In the genomic region with DNA sequence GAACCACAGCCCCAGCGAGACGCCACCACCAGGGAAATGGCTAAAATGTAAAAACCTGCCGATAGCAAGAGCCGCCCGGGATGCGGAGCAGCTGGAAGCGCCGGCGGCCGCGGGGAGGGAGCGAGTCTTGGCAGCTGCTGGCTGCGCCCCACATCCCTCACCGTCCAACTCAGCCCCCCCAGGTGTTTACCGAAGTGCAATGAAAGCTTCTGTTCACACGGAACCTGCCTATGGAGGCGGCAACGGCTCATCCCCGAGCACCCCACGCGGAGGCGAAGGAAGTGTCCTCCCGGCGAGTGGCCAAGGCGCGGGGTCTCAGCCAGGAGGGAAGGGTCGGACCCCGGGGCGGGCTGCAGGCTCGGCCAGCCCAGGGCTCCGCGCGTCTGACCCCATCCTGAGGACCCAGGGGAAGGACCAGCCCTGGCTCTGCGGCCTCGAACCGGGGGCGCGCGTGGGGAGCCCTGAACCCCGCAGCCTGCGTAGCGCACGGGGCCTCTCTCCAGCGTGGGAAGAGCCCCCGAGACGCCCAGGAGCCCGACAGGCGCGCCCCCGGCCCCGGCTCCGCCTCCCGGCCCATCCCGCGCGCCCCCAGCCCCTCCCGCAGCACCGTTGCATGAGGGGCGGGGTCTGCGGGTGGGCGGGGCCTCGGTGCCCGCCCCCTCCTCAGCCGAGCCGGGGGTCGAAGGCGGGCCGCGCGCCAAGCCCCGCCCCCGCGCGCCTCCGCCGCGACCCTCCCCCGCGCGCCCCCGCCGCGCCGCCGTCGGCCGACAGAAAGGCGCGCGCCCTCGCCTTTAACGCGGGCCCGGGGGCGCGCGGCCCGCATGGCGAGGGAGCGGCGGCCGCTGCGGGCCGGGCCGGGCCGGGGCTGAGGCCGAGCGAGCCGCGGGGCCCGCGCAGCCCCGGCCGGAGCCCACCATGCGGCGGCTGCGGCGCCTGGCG, we compare ENCODE assay signal across 8 cellular contexts. TPM values are rescaled to one million over a fixed set of nuclear protein-coding genes. Genes with fewer than 3 reads are reported as not detected.
DNase-seq lines count a peak whose midpoint lies in the region; ATAC-seq, FAIRE-seq and TF ChIP-seq lines count a peak whose summit lies in the region.

DIPK1B (plus strand) TSS at position 822 of the 939 bp plus-strand sequence; CDS start at position 916, 94 bp downstream.

- H3K27me3 ChIP-seq in CD8-positive, alpha-beta T cell (ENCODE audit: insufficient read depth, low read length), result peaks cover 10% of the 10 kb centered on the region
- no peaks in the 10 kb centered on the region for H3K27me3 ChIP-seq in right cardiac atrium (ENCODE audit: control insufficient read depth, insufficient read depth)
- H3K27me3 ChIP-seq in small intestine (ENCODE audit: control insufficient read depth in 2 of 2, insufficient read depth in 2 of 2, low read length in 2 of 2), result peaks cover 0 to 11% of the 10 kb centered on the region in 2 donors

- peaks cover 7% of the 10 kb centered on the region for H3K4me1 ChIP-seq in CD8-positive, alpha-beta T cell (ENCODE audit: insufficient read depth, low read length)
- H3K4me1 ChIP-seq in right cardiac atrium (ENCODE audit: control insufficient read depth, insufficient read depth, low read length) (no peaks in the 10 kb centered on the region), small intestine (ENCODE audit: control insufficient read depth in 2 of 2, insufficient read depth in 1 of 2, low read depth in 1 of 2, low read length in 1 of 2) (peaks cover 0 to 4% of the 10 kb centered on the region in 2 donors)

- peak within 1 kb of the TSS; percentile 67 for H3K4me3 Mint-ChIP-seq in CD8-positive, alpha-beta T cell
- peak within 1 kb of the TSS; percentile 47 for H3K4me3 Mint-ChIP-seq in activated T-helper 1 cell treated with anti-CD3 and anti-CD28 coated beads, Interleukin-12 subunit alpha, Interleukin-12 subunit beta, Interleukin-2, Interleukin-4 antibody, amounts not matched to agents 30 ng/mL and 10 ng/mL and 1 ng/mL, durations not matched to agents 14 hours and 24 hours and 36 hours

- peak within 1 kb of the TSS; percentile 15 for H3K4me3 ChIP-seq in CD8-positive, alpha-beta T cell (ENCODE audit: low read depth, low read length)
- H3K4me3 ChIP-seq in right cardiac atrium (ENCODE audit: low read length) (peak within 1 kb of the TSS; percentile 82), small intestine (ENCODE audit: low read depth in 1 of 2, low read length in 2 of 2) (peak within 1 kb of the TSS; percentile 9 to 28)

- POLR2A ChIA-PET in CD8-positive, alpha-beta T cell (lab: Charles Lee), result no interaction called here

- no peak within 1 kb of the TSS for H3K27ac ChIP-seq in CD8-positive, alpha-beta T cell (ENCODE audit: low read depth, low read length)
- H3K27ac ChIP-seq in right cardiac atrium (ENCODE audit: low read length), result peak within 1 kb of the TSS; percentile 43
- H3K27ac ChIP-seq in small intestine (ENCODE audit: low read depth in 1 of 2, low read length in 1 of 2), result no peak within 1 kb of the TSS

- no peaks in the 10 kb centered on the region for H3K9me3 Mint-ChIP-seq in CD8-positive, alpha-beta T cell
- H3K9me3 Mint-ChIP-seq in activated T-helper 1 cell treated with anti-CD3 and anti-CD28 coated beads, Interleukin-12 subunit alpha, Interleukin-12 subunit beta, Interleukin-2, Interleukin-4 antibody, amounts not matched to agents 30 ng/mL and 10 ng/mL and 1 ng/mL, durations not matched to agents 14 hours and 24 hours and 36 hours, result no peaks in the 10 kb centered on the region

- H3K27me3 Mint-ChIP-seq in CD8-positive, alpha-beta T cell (ENCODE audit: low read depth), result peaks cover 31% of the 10 kb centered on the region
- peaks cover 22% of the 10 kb centered on the region for H3K27me3 Mint-ChIP-seq in activated T-helper 1 cell treated with anti-CD3 and anti-CD28 coated beads, Interleukin-12 subunit alpha, Interleukin-12 subunit beta, Interleukin-2, Interleukin-4 antibody, amounts not matched to agents 30 ng/mL and 10 ng/mL and 1 ng/mL, durations not matched to agents 14 hours and 24 hours and 36 hours (ENCODE audit: insufficient read depth)

- no peaks in the 10 kb centered on the region for H3K36me3 ChIP-seq in CD8-positive, alpha-beta T cell (ENCODE audit: insufficient read depth, low read length)
- H3K36me3 ChIP-seq in small intestine (ENCODE audit: control insufficient read depth in 2 of 2, insufficient read depth in 2 of 2, low read length in 2 of 2), result no peaks in the 10 kb centered on the region

- no peaks in the 10 kb centered on the region for H3K9me3 ChIP-seq in CD8-positive, alpha-beta T cell (ENCODE audit: low read length)
- no peaks in the 10 kb centered on the region for H3K9me3 ChIP-seq in right cardiac atrium (ENCODE audit: control insufficient read depth, low read length)
- no peaks in the 10 kb centered on the region for H3K9me3 ChIP-seq in small intestine (ENCODE audit: control insufficient read depth, low read depth)

- no peak for TF ChIP-seq CTCF in CD8-positive, alpha-beta T cell (IDR thresholded peaks at IDR 0.05)

- intact Hi-C loops in CD8-positive, alpha-beta T cell (cut with DNase I, micrococcal nuclease), result no loop called here
- intact Hi-C loops in activated T-helper 1 cell treated with anti-CD3 and anti-CD28 coated beads, Interleukin-12 subunit alpha, Interleukin-12 subunit beta, Interleukin-2, Interleukin-4 antibody, amounts not matched to agents 30 ng/mL and 10 ng/mL and 1 ng/mL, durations not matched to agents 14 hours and 24 hours and 36 hours (cut with micrococcal nuclease), result no loop called here
- intact Hi-C loops in right cardiac atrium (cut with DNase I), result no loop called here

- 2% methylated on average over 112 of the region's 119 CpGs for WGBS in right cardiac atrium
- 1 to 5% (median 2%) methylated on average over 43 to 119 of the region's 119 CpGs for WGBS in small intestine, 3 donors

- no peak for DNase-seq in CD8-positive, alpha-beta T cell
- DNase-seq in NCI-H1092 (lab: John Stamatoyannopoulos, UW) (peak; percentile 54), right cardiac atrium (peak; percentile 36 to 79 (median 70)), small intestine (no peak), midbrain (lab: John Stamatoyannopoulos, UW) (no peak), HUDEP-2 (lab: John Stamatoyannopoulos, UW; ENCODE audit: unreplicated experiment in 76 of 76) (no peak)
- DNase-seq in activated T-helper 1 cell treated with anti-CD3 and anti-CD28 coated beads, Interleukin-12 subunit alpha, Interleukin-12 subunit beta, Interleukin-2, Interleukin-4 antibody, amounts not matched to agents 30 ng/mL and 10 ng/mL and 1 ng/mL, durations not matched to agents 14 hours and 24 hours and 36 hours (ENCODE audit: low spot score), result no peak

- FAIRE-seq in small intestine (lab: Jason Lieb, UNC), result no peak

- peaks cover 6% of the 10 kb centered on the region for H3K4me1 Mint-ChIP-seq in CD8-positive, alpha-beta T cell (ENCODE audit: low read depth)
- H3K4me1 Mint-ChIP-seq in activated T-helper 1 cell treated with anti-CD3 and anti-CD28 coated beads, Interleukin-12 subunit alpha, Interleukin-12 subunit beta, Interleukin-2, Interleukin-4 antibody, amounts not matched to agents 30 ng/mL and 10 ng/mL and 1 ng/mL, durations not matched to agents 14 hours and 24 hours and 36 hours (ENCODE audit: low read depth), result no peaks in the 10 kb centered on the region

- no peak within 1 kb of the TSS for H3K27ac Mint-ChIP-seq in CD8-positive, alpha-beta T cell
- H3K27ac Mint-ChIP-seq in activated T-helper 1 cell treated with anti-CD3 and anti-CD28 coated beads, Interleukin-12 subunit alpha, Interleukin-12 subunit beta, Interleukin-2, Interleukin-4 antibody, amounts not matched to agents 30 ng/mL and 10 ng/mL and 1 ng/mL, durations not matched to agents 14 hours and 24 hours and 36 hours, result no peak within 1 kb of the TSS

- peak; percentile 45 for ATAC-seq in CD8-positive, alpha-beta T cell
- ATAC-seq in right cardiac atrium (peak in 1 of 2 donors; percentile 1), HG03378 (IDR thresholded peaks at IDR 0.05; ENCODE audit: unreplicated experiment) (no peak)

- no peaks in the 10 kb centered on the region for H3K36me3 Mint-ChIP-seq in CD8-positive, alpha-beta T cell
- H3K36me3 Mint-ChIP-seq in activated T-helper 1 cell treated with anti-CD3 and anti-CD28 coated beads, Interleukin-12 subunit alpha, Interleukin-12 subunit beta, Interleukin-2, Interleukin-4 antibody, amounts not matched to agents 30 ng/mL and 10 ng/mL and 1 ng/mL, durations not matched to agents 14 hours and 24 hours and 36 hours (ENCODE audit: low read depth), result no peaks in the 10 kb centered on the region

- CTCF ChIA-PET in CD8-positive, alpha-beta T cell (lab: Charles Lee), result no interaction called here

RNA-seq across cellular contexts. Expression of gene DIPK1B, which starts in this region (rescaled TPM):
- under 1 TPM; 0.22 to 0.62 TPM for total RNA-seq in CD8-positive, alpha-beta T cell
- total RNA-seq in activated T-helper 1 cell treated with anti-CD3 and anti-CD28 coated beads, Interleukin-12 subunit alpha, Interleukin-12 subunit beta, Interleukin-2, Interleukin-4 antibody, amounts not matched to agents 30 ng/mL and 10 ng/mL and 1 ng/mL, durations not matched to agents 14 hours and 24 hours and 36 hours, result 0.47 and 0.88 TPM in 2 replicates
- total RNA-seq in right cardiac atrium, result 10 to 100 TPM; 34.2 to 40.8 (median 36.4) TPM
- 42.7 TPM for polyA plus RNA-seq in right cardiac atrium
- 10 to 100 TPM in 1 of 3 donors, 1 to 10 TPM in 1, under 1 TPM in 1; 0.22 to 12.1 (median 1.1) TPM for polyA plus RNA-seq in small intestine

Comparison
In these comparisons a context has a peak if more than half of its experiments do, and no peak if none do; other contexts are left out.
1. RNA of gene DIPK1B (total RNA-seq): 34.2 to 40.8 TPM in right cardiac atrium; 0.47 to 0.88 TPM in activated T-helper 1 cell treated with anti-CD3 and anti-CD28 coated beads, Interleukin-12 subunit alpha, Interleukin-12 subunit beta, Interleukin-2, Interleukin-4 antibody, amounts not matched to agents 30 ng/mL and 10 ng/mL and 1 ng/mL, durations not matched to agents 14 hours and 24 hours and 36 hours and 0.22 to 0.62 TPM in CD8-positive, alpha-beta T cell; every median in the first group is over 10 times any median in the second.
2. Peak in ATAC-seq and H3K4me3 ChIP-seq in CD8-positive, alpha-beta T cell; RNA of the gene not detected or under 1 TPM.
3. DNase-seq: peak in NCI-H1092 (single experiment) and right cardiac atrium (3 of 3); none in CD8-positive, alpha-beta T cell (0 of 7), activated T-helper 1 cell treated with anti-CD3 and anti-CD28 coated beads, Interleukin-12 subunit alpha, Interleukin-12 subunit beta, Interleukin-2, Interleukin-4 antibody, amounts not matched to agents 30 ng/mL and 10 ng/mL and 1 ng/mL, durations not matched to agents 14 hours and 24 hours and 36 hours (single experiment), small intestine (single experiment), midbrain (single experiment) and HUDEP-2 (0 of 76).
4. H3K4me3 ChIP-seq: peak in every context shown above with its lines; median percentile 82 in right cardiac atrium; 18 in small intestine; 15 in CD8-positive, alpha-beta T cell.